12 cellular contexts compared by ENCODE assay signal in the genomic region with DNA sequence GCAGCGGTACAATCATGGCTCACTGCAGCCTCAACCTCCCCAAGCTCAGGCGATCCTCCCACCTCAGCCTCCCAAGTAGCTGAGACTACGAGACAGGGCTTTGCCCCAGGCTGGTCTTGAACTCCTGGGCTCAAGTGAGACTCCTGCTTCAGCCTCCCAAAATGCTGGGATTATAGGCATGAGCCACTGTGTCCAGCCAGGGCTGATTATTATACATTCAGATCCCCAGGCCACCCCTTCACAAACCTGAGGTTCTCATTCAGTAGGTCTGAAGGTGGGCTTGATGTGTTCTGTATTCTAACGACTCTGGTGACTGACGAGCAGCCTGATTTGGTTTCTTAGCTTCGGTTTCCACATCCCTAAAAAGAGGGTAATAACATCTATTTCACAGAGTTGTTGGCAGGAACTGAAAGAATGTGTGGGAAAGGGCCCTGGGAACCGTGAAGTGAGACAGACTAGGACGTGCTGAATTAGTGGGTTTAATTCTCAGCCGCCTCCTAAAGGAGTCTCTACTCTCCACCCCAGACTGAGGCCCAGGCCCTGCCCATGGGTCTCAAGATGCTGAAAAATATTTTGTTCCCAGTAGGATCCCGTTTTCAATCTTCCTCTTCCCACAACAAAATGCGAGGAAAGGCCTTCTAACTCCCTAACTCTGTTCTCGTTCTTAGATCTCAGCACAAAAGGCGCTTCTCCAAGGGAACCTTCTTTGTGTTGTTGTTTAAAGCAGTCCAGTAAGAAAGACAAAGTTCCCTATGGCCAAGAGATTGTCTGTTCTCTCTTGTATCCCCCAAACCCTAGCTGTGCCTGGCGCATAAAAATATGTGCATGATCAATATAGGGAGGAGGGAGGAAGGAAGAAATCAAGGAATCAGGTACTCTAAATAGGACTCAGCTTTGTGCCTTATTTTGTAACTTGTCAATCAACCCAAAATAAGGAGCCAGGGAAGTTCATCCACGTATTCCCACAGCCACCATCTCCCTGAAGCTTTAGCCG.
DNase-seq lines count a peak whose midpoint lies in the region; ATAC-seq and TF ChIP-seq lines count a peak whose summit lies in the region.
"Had no signal": no experiment of that assay in that cellular context is flagged by ENCODE, and none has a peak within 500 bp of the region (broad histone marks: within the 10 kb centered on the region; RNA-seq: fewer than 3 reads in every experiment).

No MANE protein-coding gene starts in this region.

- no peaks in the 10 kb centered on the region for H3K9me3 ChIP-seq in lung (ENCODE audit: control insufficient read depth in 2 of 2, insufficient read depth in 1 of 2, low read length in 1 of 2)
- H3K9me3 ChIP-seq: Caco-2 had no signal

- no peak for TF ChIP-seq CTCF in GM10248 (IDR thresholded peaks at IDR 0.05; ENCODE audit: control extremely low read depth, extremely low read depth, low read depth, missing control alignments)
- TF ChIP-seq CTCF in astrocyte of the spinal cord (IDR thresholded peaks at IDR 0.05; ENCODE audit: low read depth, low read length) = no peak
- TF ChIP-seq CTCF in lung (IDR thresholded peaks at IDR 0.05; ENCODE audit: control extremely low read depth, extremely low read depth) = no peak

- WGBS in lung, 2 donors = 83 to 87% methylated on average over 16 of the region's 16 CpGs

- peak; percentile 24 for DNase-seq in GM10248 (ENCODE audit: extremely low spot score)
- peak; percentile 7 for DNase-seq in astrocyte of the spinal cord (ENCODE audit: low read depth, low spot score)
- peak; percentile 14 for DNase-seq in lung (ENCODE audit: low spot score)
- DNase-seq in NCI-H2227 (lab: John Stamatoyannopoulos, UW; ENCODE audit: unreplicated experiment) = no peak
- DNase-seq in activated effector memory CD4-positive, alpha-beta T cell treated with Interleukin-2 at 50 U/mL for 16 hours = no peak
- no peak for DNase-seq in activated CD4-positive, alpha-beta T cell treated with anti-CD3 and anti-CD28 coated beads, Interleukin-2, amount 50 U/mL, for 48 hours
- no peak for DNase-seq in NCI-H1694 (lab: John Stamatoyannopoulos, UW)
- DNase-seq: Caco-2, H9, NCI-H146, NCI-H526 treated with DMSO at 0.1 percent for 48 hours had no signal

- H3K4me1 ChIP-seq in lung (ENCODE audit: control insufficient read depth in 2 of 2, insufficient read depth in 2 of 2, low read length in 2 of 2) = no peaks in the 10 kb centered on the region
- H3K4me1 ChIP-seq: Caco-2 had no signal

- peak; percentile 62 for ATAC-seq in HG02610 (IDR thresholded peaks at IDR 0.05; ENCODE audit: unreplicated experiment)
- no peak for ATAC-seq in lung (ENCODE audit: insufficient read depth, low FRiP score)

- no peaks in the 10 kb centered on the region for H3K36me3 ChIP-seq in lung (ENCODE audit: control insufficient read depth in 2 of 2, insufficient read depth in 2 of 2, low read length in 2 of 2)

- CTCF ChIA-PET in GM10248 (lab: Yijun Ruan, JAX) = interaction anchor here (1.0 to 2.4 kb wide), 3 partner anchors 13 to 25 kb away, joined by 3 to 7 read pairs (median 4); no protein-coding TSS in a partner anchor

- in situ Hi-C loops in astrocyte of the spinal cord (cut with HindIII; ENCODE audit: low sequenced_read_pairs) = no loop called here

- H3K4me3 ChIP-seq in astrocyte of the spinal cord (ENCODE audit: low read depth, low read length) (no peak overlapping the region), lung (no peak overlapping the region)

- POLR2A ChIA-PET in GM10248 (lab: Yijun Ruan, JAX) = no interaction called here

- H3K27ac ChIP-seq in lung (ENCODE audit: low read depth in 1 of 2, low read length in 1 of 2) = no peak overlapping the region

- no peaks in the 10 kb centered on the region for H3K27me3 ChIP-seq in lung (ENCODE audit: control insufficient read depth, insufficient read depth)

Comparison
In these comparisons a context has a peak if more than half of its experiments do, and no peak if none do; other contexts are left out.
1. DNase-seq: peak in GM10248 (single experiment), astrocyte of the spinal cord (single experiment) and lung (single experiment); none in NCI-H2227 (single experiment), activated effector memory CD4-positive, alpha-beta T cell treated with Interleukin-2 at 50 U/mL for 16 hours (single experiment), activated CD4-positive, alpha-beta T cell treated with anti-CD3 and anti-CD28 coated beads, Interleukin-2, amount 50 U/mL, for 48 hours (0 of 2) and NCI-H1694 (single experiment).